Comparison of ENCODE assay signal across 19 cellular contexts in genomic region chr16:77324727-77325126, GRCh38.
DNase-seq lines count a peak whose midpoint lies in the region; ATAC-seq and TF ChIP-seq lines count a peak whose summit lies in the region.
"Had no signal": no experiment of that assay in that cellular context is flagged by ENCODE, and none has a peak within 500 bp of the region (broad histone marks: within the 10 kb centered on the region; RNA-seq: fewer than 3 reads in every experiment).

No MANE protein-coding gene starts in this region.

- H3K9me3 ChIP-seq in DND-41 (ENCODE audit: insufficient read depth, low read length, severe bottlenecking) (no peaks in the 10 kb centered on the region), left ventricle myocardium inferior (replicated peaks) (no peaks in the 10 kb centered on the region)

- peaks cover 39% of the 10 kb centered on the region for H3K27me3 Mint-ChIP-seq in activated T-cell treated with anti-CD3 and anti-CD28 coated beads, Interleukin-2, amount 50 U/mL, for 72 hours (ENCODE audit: low read depth)
- H3K27me3 Mint-ChIP-seq in activated T-cell treated with anti-CD3 and anti-CD28 coated beads, Interleukin-2, amount 50 U/mL, for 24 hours: peaks cover 14% of the 10 kb centered on the region

- H3K4me3 ChIP-seq in DND-41 (ENCODE audit: low read depth in 1 of 2, low read length in 2 of 2): no peak overlapping the region
- no peak overlapping the region for H3K4me3 ChIP-seq in left ventricle myocardium inferior
- H3K4me3 ChIP-seq: GM12878, GM23338 had no signal

- H3K27me3 ChIP-seq in DND-41 (ENCODE audit: insufficient read depth, low read length, poor library complexity) (no peaks in the 10 kb centered on the region), left ventricle myocardium inferior (ENCODE audit: low read depth) (peaks cover 11% of the 10 kb centered on the region)

- intact Hi-C loops in left ventricle myocardium inferior (cut with micrococcal nuclease): no loop called here

- H3K36me3 Mint-ChIP-seq in activated T-cell treated with anti-CD3 and anti-CD28 coated beads, Interleukin-2, amount 50 U/mL, for 72 hours (ENCODE audit: insufficient read depth in 2 of 2): peaks cover 0 to 1% of the 10 kb centered on the region in 2 donors
- no peaks in the 10 kb centered on the region for H3K36me3 Mint-ChIP-seq in activated T-cell treated with anti-CD3 and anti-CD28 coated beads, Interleukin-2, amount 50 U/mL, for 24 hours (ENCODE audit: low read depth)
- H3K36me3 Mint-ChIP-seq in stimulated activated effector memory CD8-positive, alpha-beta T cell treated with anti-CD3 and anti-CD28 coated beads, Interleukin-12 subunit alpha, Interleukin-12 subunit beta, amount 100 ng/mL, for 72 hours: no peaks in the 10 kb centered on the region
- H3K36me3 Mint-ChIP-seq: CD4-positive, alpha-beta memory T cell had no signal

- H3K4me2 ChIP-seq in DND-41 (ENCODE audit: insufficient read depth, low read length): 0 out of 2 replicates have a peak overlapping the region, but pooled peaks have one; percentile 25
- H3K4me2 ChIP-seq: GM23338 had no signal

- ATAC-seq in activated T-cell treated with anti-CD3 and anti-CD28 coated beads, Interleukin-2, amount 50 U/mL, for 72 hours (replicated peaks in 1 of 2): peak; percentile 42 to 78
- peak; percentile 99 for ATAC-seq in DND-41 (ENCODE audit: insufficient read depth, low read depth)
- ATAC-seq in stimulated activated effector memory CD8-positive, alpha-beta T cell treated with anti-CD3 and anti-CD28 coated beads, Interleukin-12 subunit alpha, Interleukin-12 subunit beta, amount 100 ng/mL, for 72 hours: peak; percentile 45
- ATAC-seq: GM12878, GM23338, HCT116 had no signal

- H3K4me3 Mint-ChIP-seq in activated T-cell treated with anti-CD3 and anti-CD28 coated beads, Interleukin-2, amount 50 U/mL, for 72 hours: no peak overlapping the region
- H3K4me3 Mint-ChIP-seq in activated T-cell treated with anti-CD3 and anti-CD28 coated beads, Interleukin-2, amount 50 U/mL, for 24 hours: no peak overlapping the region
- H3K4me3 Mint-ChIP-seq in stimulated activated effector memory CD8-positive, alpha-beta T cell treated with anti-CD3 and anti-CD28 coated beads, Interleukin-12 subunit alpha, Interleukin-12 subunit beta, amount 100 ng/mL, for 72 hours: no peak overlapping the region
- H3K4me3 Mint-ChIP-seq: CD4-positive, alpha-beta memory T cell; GM23338; H9 had no signal

- no peaks in the 10 kb centered on the region for H4K20me1 ChIP-seq in DND-41 (ENCODE audit: insufficient read depth, low read length)

- no peak overlapping the region for H2AFZ ChIP-seq in DND-41 (ENCODE audit: low read depth, low read length)
- H2AFZ ChIP-seq: GM23338 had no signal

- no peak overlapping the region for H3K9ac ChIP-seq in DND-41 (ENCODE audit: low read depth, low read length)

- peaks cover 0 to 3% of the 10 kb centered on the region in 2 donors for H3K9me3 Mint-ChIP-seq in activated T-cell treated with anti-CD3 and anti-CD28 coated beads, Interleukin-2, amount 50 U/mL, for 72 hours
- peaks cover 5% of the 10 kb centered on the region for H3K9me3 Mint-ChIP-seq in activated T-cell treated with anti-CD3 and anti-CD28 coated beads, Interleukin-2, amount 50 U/mL, for 24 hours
- H3K9me3 Mint-ChIP-seq in stimulated activated effector memory CD8-positive, alpha-beta T cell treated with anti-CD3 and anti-CD28 coated beads, Interleukin-12 subunit alpha, Interleukin-12 subunit beta, amount 100 ng/mL, for 72 hours: no peaks in the 10 kb centered on the region
- H3K9me3 Mint-ChIP-seq: CD4-positive, alpha-beta memory T cell; GM23338; H9 had no signal

- H3K79me2 ChIP-seq in DND-41 (ENCODE audit: insufficient read depth, low read length): no peaks in the 10 kb centered on the region

- H3K36me3 ChIP-seq in DND-41 (ENCODE audit: insufficient read depth, low read length): no peaks in the 10 kb centered on the region
- H3K36me3 ChIP-seq in left ventricle myocardium inferior: no peaks in the 10 kb centered on the region

- peaks cover 26% of the 10 kb centered on the region for H3K4me1 Mint-ChIP-seq in activated T-cell treated with anti-CD3 and anti-CD28 coated beads, Interleukin-2, amount 50 U/mL, for 72 hours (ENCODE audit: low read depth)
- H3K4me1 Mint-ChIP-seq in activated T-cell treated with anti-CD3 and anti-CD28 coated beads, Interleukin-2, amount 50 U/mL, for 24 hours (ENCODE audit: low read depth): peaks cover 9% of the 10 kb centered on the region
- H3K4me1 Mint-ChIP-seq in stimulated activated effector memory CD8-positive, alpha-beta T cell treated with anti-CD3 and anti-CD28 coated beads, Interleukin-12 subunit alpha, Interleukin-12 subunit beta, amount 100 ng/mL, for 72 hours: no peaks in the 10 kb centered on the region
- H3K4me1 Mint-ChIP-seq: CD4-positive, alpha-beta memory T cell; GM23338; H9 had no signal

- TF ChIP-seq CTCF in DND-41 (IDR thresholded peaks at IDR 0.05; ENCODE audit: borderline replicate concordance, extremely low read depth, low read length, poor library complexity, severe bottlenecking) (no peak), left ventricle myocardium inferior (IDR thresholded peaks at IDR 0.05; ENCODE audit: borderline replicate concordance) (no peak)

- H3K27ac Mint-ChIP-seq in activated T-cell treated with anti-CD3 and anti-CD28 coated beads, Interleukin-2, amount 50 U/mL, for 72 hours: no peak overlapping the region
- H3K27ac Mint-ChIP-seq in activated T-cell treated with anti-CD3 and anti-CD28 coated beads, Interleukin-2, amount 50 U/mL, for 24 hours: no peak overlapping the region
- no peak overlapping the region for H3K27ac Mint-ChIP-seq in stimulated activated effector memory CD8-positive, alpha-beta T cell treated with anti-CD3 and anti-CD28 coated beads, Interleukin-12 subunit alpha, Interleukin-12 subunit beta, amount 100 ng/mL, for 72 hours
- H3K27ac Mint-ChIP-seq: CD4-positive, alpha-beta memory T cell; GM23338; H9 had no signal

- peaks cover 14% of the 10 kb centered on the region for H3K4me1 ChIP-seq in DND-41 (ENCODE audit: insufficient read depth, low read length)
- H3K4me1 ChIP-seq in left ventricle myocardium inferior: no peaks in the 10 kb centered on the region

- DNase-seq in activated T-cell treated with anti-CD3 and anti-CD28 coated beads, Interleukin-2, amount 50 U/mL, for 72 hours: no peak
- no peak for DNase-seq in activated T-cell treated with anti-CD3 and anti-CD28 coated beads, Interleukin-2, amount 50 U/mL, for 24 hours
- DNase-seq in DND-41 (peak; percentile 49), OCI-M1 (lab: John Stamatoyannopoulos, UW) (peak; percentile 9), left ventricle myocardium inferior (no peak), putamen (ENCODE audit: low spot score) (no peak)
- DNase-seq in stimulated activated effector memory CD8-positive, alpha-beta T cell treated with anti-CD3 and anti-CD28 coated beads, Interleukin-12 subunit alpha, Interleukin-12 subunit beta, amount 100 ng/mL, for 72 hours (ENCODE audit: low spot score in 2 of 2): no peak
- DNase-seq: 8988T; C1 segment of cervical spinal cord; Calu3; CD4-positive, alpha-beta memory T cell; COR-L47; DMS153; EL; GDM1; H9 had no signal

- H3K27ac ChIP-seq in DND-41 (ENCODE audit: low read length) (no peak overlapping the region), left ventricle myocardium inferior (replicated peaks) (no peak overlapping the region)

Comparison
In these comparisons a context has a peak if more than half of its experiments do, and no peak if none do; other contexts are left out.
1. ATAC-seq: peak in every context shown above with its lines; median percentile 99 in DND-41; 60 in activated T-cell treated with anti-CD3 and anti-CD28 coated beads, Interleukin-2, amount 50 U/mL, for 72 hours; 45 in stimulated activated effector memory CD8-positive, alpha-beta T cell treated with anti-CD3 and anti-CD28 coated beads, Interleukin-12 subunit alpha, Interleukin-12 subunit beta, amount 100 ng/mL, for 72 hours.
2. DNase-seq: peak in DND-41 (single experiment) and OCI-M1 (single experiment); none in activated T-cell treated with anti-CD3 and anti-CD28 coated beads, Interleukin-2, amount 50 U/mL, for 72 hours (0 of 2), activated T-cell treated with anti-CD3 and anti-CD28 coated beads, Interleukin-2, amount 50 U/mL, for 24 hours (single experiment), stimulated activated effector memory CD8-positive, alpha-beta T cell treated with anti-CD3 and anti-CD28 coated beads, Interleukin-12 subunit alpha, Interleukin-12 subunit beta, amount 100 ng/mL, for 72 hours (0 of 2), left ventricle myocardium inferior (single experiment) and putamen (single experiment).